2 cellular contexts compared by ENCODE assay signal in the genomic region with DNA sequence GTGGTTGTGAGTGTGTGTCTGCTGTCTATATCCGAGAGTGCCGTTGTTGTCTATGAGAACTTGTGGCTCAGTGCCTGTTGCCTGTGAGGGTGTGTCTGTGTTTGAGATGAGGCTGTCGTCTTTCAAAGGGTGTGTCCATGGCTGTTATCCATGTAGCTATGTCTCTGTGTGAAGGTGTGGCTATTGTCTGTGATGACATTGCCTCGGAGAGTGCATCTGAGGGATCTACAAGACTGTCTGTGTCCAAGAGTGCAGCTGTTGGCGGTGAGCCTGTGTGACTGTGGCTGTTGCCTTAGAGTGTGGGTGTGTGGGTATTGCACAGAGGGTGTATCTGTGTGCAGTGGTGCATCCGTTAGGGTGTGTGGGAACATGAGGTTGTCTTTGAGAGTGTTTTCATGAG.
TF ChIP-seq lines count a peak whose summit lies in the region.

No MANE protein-coding gene starts in this region.

TF ChIP-seq in A549, 52 proteins besides CTCF, POLR2A, EP300 and RAD21:
- TF ChIP-seq REST (IDR thresholded peaks at IDR 0.05) (no peak), KDM5A (IDR thresholded peaks at IDR 0.05) (no peak), HOXB5 (CRISPR knock-in tag; IDR thresholded peaks at IDR 0.05) (no peak), ELK1 (IDR thresholded peaks at IDR 0.05; ENCODE audit: low read depth, low read length) (no peak), EHMT2 (IDR thresholded peaks at IDR 0.05; ENCODE audit: low read depth) (no peak), ZSCAN20 (CRISPR knock-in tag; IDR thresholded peaks at IDR 0.05) (no peak), CBX2 (IDR thresholded peaks at IDR 0.05; ENCODE audit: borderline replicate concordance, low read depth) (no peak), CHD4 (IDR thresholded peaks at IDR 0.05; ENCODE audit: borderline replicate concordance) (no peak), JUNB (IDR thresholded peaks at IDR 0.05) (no peak), ZNF302 (CRISPR knock-in tag; IDR thresholded peaks at IDR 0.05) (no peak), TP53 (CRISPR knock-in tag; IDR thresholded peaks at IDR 0.05) (no peak), KDM1A (IDR thresholded peaks at IDR 0.05; ENCODE audit: low read depth) (no peak), HEYL (CRISPR knock-in tag; IDR thresholded peaks at IDR 0.05) (no peak), HMGXB4 (CRISPR knock-in tag; IDR thresholded peaks at IDR 0.05; ENCODE audit: borderline replicate concordance) (no peak), EHF (CRISPR knock-in tag; IDR thresholded peaks at IDR 0.05) (no peak), GATA3 (IDR thresholded peaks at IDR 0.05; ENCODE audit: borderline replicate concordance) (no peak), JUN (IDR thresholded peaks at IDR 0.05) (no peak), RCOR1 (IDR thresholded peaks at IDR 0.05; ENCODE audit: low read depth, low read length) (no peak), CEBPB (IDR thresholded peaks at IDR 0.05) (no peak)
- TF ChIP-seq, protein P1, sequence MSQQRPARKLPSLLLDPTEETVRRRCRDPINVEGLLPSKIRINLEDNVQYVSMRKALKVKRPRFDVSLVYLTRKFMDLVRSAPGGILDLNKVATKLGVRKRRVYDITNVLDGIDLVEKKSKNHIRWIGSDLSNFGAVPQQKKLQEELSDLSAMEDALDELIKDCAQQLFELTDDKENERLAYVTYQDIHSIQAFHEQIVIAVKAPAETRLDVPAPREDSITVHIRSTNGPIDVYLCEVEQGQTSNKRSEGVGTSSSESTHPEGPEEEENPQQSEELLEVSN (IDR thresholded peaks at IDR 0.05; ENCODE audit: borderline replicate concordance, low read depth) = no peak

TF ChIP-seq in IMR-90, 13 proteins besides CTCF, POLR2A, EP300 and RAD21:
- TF ChIP-seq CHD1 (IDR thresholded peaks at IDR 0.05; ENCODE audit: low read depth, low read length) (no peak), NFE2L2 (IDR thresholded peaks at IDR 0.05; ENCODE audit: low read depth, low read length) (no peak), CEBPB (IDR thresholded peaks at IDR 0.05; ENCODE audit: low read depth, low read length) (no peak), FOS (IDR thresholded peaks at IDR 0.05; ENCODE audit: low read depth, low read length) (no peak), MXI1 (IDR thresholded peaks at IDR 0.05; ENCODE audit: borderline replicate concordance, low read depth, low read length) (no peak), RFX5 (IDR thresholded peaks at IDR 0.05; ENCODE audit: low read depth, low read length) (no peak)
